Comparison of ENCODE assay signal across 8 cellular contexts in the genomic region with DNA sequence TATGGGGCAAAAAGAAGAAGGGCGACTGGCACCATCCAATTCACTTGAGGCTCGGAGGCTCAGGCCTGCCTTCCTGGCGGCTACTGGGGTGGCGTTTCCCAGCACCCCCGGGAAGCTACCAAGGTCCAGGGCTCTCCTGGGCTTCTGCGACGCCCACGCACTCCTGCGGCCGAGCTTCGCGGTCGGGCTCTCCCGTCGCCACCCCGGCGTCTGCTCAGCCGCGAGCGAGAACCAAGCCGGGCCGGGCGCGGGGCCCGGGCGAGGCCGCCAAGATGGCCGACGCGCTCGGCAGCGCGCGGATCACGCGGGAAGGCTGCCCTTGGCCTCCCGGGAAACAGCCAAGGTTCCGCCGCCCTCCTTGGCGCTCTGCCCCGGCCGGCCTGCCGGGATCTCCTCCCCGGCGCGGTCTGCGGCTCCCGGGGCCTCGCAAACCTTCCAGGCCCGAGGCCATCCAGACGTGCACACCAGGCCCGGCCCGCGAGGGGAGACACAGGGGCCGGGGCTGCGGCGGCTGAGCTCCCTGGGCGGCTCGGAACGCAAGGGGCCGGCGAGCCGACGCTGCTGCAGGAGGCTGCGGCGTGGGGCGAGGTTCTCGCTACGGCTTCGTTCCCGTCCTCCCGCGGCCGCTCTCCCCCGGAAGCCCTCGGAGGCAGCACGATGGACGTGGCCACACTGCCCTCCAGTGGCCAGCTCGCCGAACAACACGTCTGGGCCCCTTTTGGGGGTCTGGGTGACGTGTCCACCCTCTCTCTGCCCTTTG. TPM values are rescaled to one million over a fixed set of nuclear protein-coding genes. Genes with fewer than 3 reads are reported as not detected.
DNase-seq lines count a peak whose midpoint lies in the region; ATAC-seq and TF ChIP-seq lines count a peak whose summit lies in the region.

No MANE protein-coding gene starts in this region.

- H3K36me3 ChIP-seq in ES-I3 (ENCODE audit: insufficient read depth, low read length) (no peaks in the 10 kb centered on the region), H7 (replicated peaks; ENCODE audit: control insufficient read depth, insufficient read depth, low read length) (no peaks in the 10 kb centered on the region), SJCRH30 (no peaks in the 10 kb centered on the region), gastroesophageal sphincter (no peaks in the 10 kb centered on the region), suprapubic skin (no peaks in the 10 kb centered on the region)

- DNase-seq in H7 (peak; percentile 97), M059J (ENCODE audit: low read depth) (peak; percentile 86), SJCRH30 (peak; percentile 89 to 94), occipital lobe (lab: John Stamatoyannopoulos, UW) (peak; percentile 76), suprapubic skin (ENCODE audit: low spot score in 2 of 2) (peak; percentile 93 to 96)
- DNase-seq in activated naive CD4-positive, alpha-beta T cell treated with anti-CD3 and anti-CD28 coated beads for 36 hours, result peak; percentile 90

- ATAC-seq in gastroesophageal sphincter, result peak; percentile 91

- intact Hi-C loops in activated naive CD4-positive, alpha-beta T cell treated with anti-CD3 and anti-CD28 coated beads for 36 hours (cut with micrococcal nuclease), result loop anchor here (1.0 to 10.0 kb wide), 8 partner anchors 34 to 999 kb away; a partner anchor contains a TSS

- peak; percentile 78 to 99 (median 99) for TF ChIP-seq CTCF in gastroesophageal sphincter (IDR thresholded peaks at IDR 0.05)
- peak; percentile 91 to 98 for TF ChIP-seq CTCF in suprapubic skin (IDR thresholded peaks at IDR 0.05)

- no peaks in the 10 kb centered on the region for H3K27me3 Mint-ChIP-seq in activated naive CD4-positive, alpha-beta T cell treated with anti-CD3 and anti-CD28 coated beads for 36 hours (ENCODE audit: low read depth)

- CTCF ChIA-PET in activated naive CD4-positive, alpha-beta T cell treated with anti-CD3 and anti-CD28 coated beads for 36 hours (lab: Charles Lee), result interaction anchor here (0.6 to 13.2 kb wide), 32 partner anchors 8 to 877 kb away, joined by 3 to 270 read pairs (median 4); a partner anchor contains a TSS

- 45% methylated on average over 2 of the region's 82 CpGs; no CpG with 5 or more reads in 1 of the 2 donors for WGBS in gastroesophageal sphincter (ENCODE audit: low coverage in 1 of 2), 2 donors
- 16% methylated on average over 3 of the region's 82 CpGs for WGBS in suprapubic skin

- no peaks in the 10 kb centered on the region for H3K36me3 Mint-ChIP-seq in activated naive CD4-positive, alpha-beta T cell treated with anti-CD3 and anti-CD28 coated beads for 36 hours (ENCODE audit: low read depth)

- TF ChIP-seq POLR2A in gastroesophageal sphincter (IDR thresholded peaks at IDR 0.05), result peak in 1 of 2 donors; percentile 54
- TF ChIP-seq POLR2A in suprapubic skin (IDR thresholded peaks at IDR 0.05), result peak in 1 of 2 donors; percentile 34

- TF ChIP-seq EP300 in gastroesophageal sphincter (IDR thresholded peaks at IDR 0.05) (no peak), suprapubic skin (IDR thresholded peaks at IDR 0.05) (no peak)

- H3K27ac Mint-ChIP-seq in activated naive CD4-positive, alpha-beta T cell treated with anti-CD3 and anti-CD28 coated beads for 36 hours, result peak overlapping the region; percentile 95

- H3K4me1 ChIP-seq in ES-I3 (ENCODE audit: insufficient read depth, low read length) (peaks cover 32% of the 10 kb centered on the region), SJCRH30 (peaks cover 30% of the 10 kb centered on the region), gastroesophageal sphincter (peaks cover 14 to 90% (median 38%) of the 10 kb centered on the region in 3 donors), suprapubic skin (peaks cover 77% of the 10 kb centered on the region)

- no peaks in the 10 kb centered on the region for H3K9me3 Mint-ChIP-seq in activated naive CD4-positive, alpha-beta T cell treated with anti-CD3 and anti-CD28 coated beads for 36 hours

- peak overlapping the region; percentile 96 for H3K27ac ChIP-seq in SJCRH30
- peak overlapping the region; percentile 86 to 98 (median 94) for H3K27ac ChIP-seq in gastroesophageal sphincter
- H3K27ac ChIP-seq in suprapubic skin, result peak overlapping the region; percentile 99

- no peaks in the 10 kb centered on the region for H3K27me3 ChIP-seq in H7 (ENCODE audit: control insufficient read depth, insufficient read depth, low read length)
- H3K27me3 ChIP-seq in SJCRH30, result no peaks in the 10 kb centered on the region
- no peaks in the 10 kb centered on the region for H3K27me3 ChIP-seq in gastroesophageal sphincter
- no peaks in the 10 kb centered on the region for H3K27me3 ChIP-seq in suprapubic skin

- H3K4me3 ChIP-seq in H7 (ENCODE audit: insufficient read depth, low read depth, low read length), result peak overlapping the region; percentile 39
- peak overlapping the region; percentile 34 for H3K4me3 ChIP-seq in SJCRH30
- peak overlapping the region; percentile 30 to 63 for H3K4me3 ChIP-seq in gastroesophageal sphincter
- peak overlapping the region; percentile 59 for H3K4me3 ChIP-seq in suprapubic skin

- H3K9ac ChIP-seq in ES-I3 (ENCODE audit: low read depth, low read length), result peak overlapping the region; percentile 69

- no peaks in the 10 kb centered on the region for H3K9me3 ChIP-seq in ES-I3 (ENCODE audit: control insufficient read depth, insufficient read depth, low read length)
- no peaks in the 10 kb centered on the region for H3K9me3 ChIP-seq in SJCRH30 (replicated peaks)
- no peaks in the 10 kb centered on the region for H3K9me3 ChIP-seq in gastroesophageal sphincter
- no peaks in the 10 kb centered on the region for H3K9me3 ChIP-seq in suprapubic skin

- H3K4me1 Mint-ChIP-seq in activated naive CD4-positive, alpha-beta T cell treated with anti-CD3 and anti-CD28 coated beads for 36 hours (ENCODE audit: low read depth), result peaks cover 69% of the 10 kb centered on the region

- peak overlapping the region; percentile 76 for H3K4me3 Mint-ChIP-seq in activated naive CD4-positive, alpha-beta T cell treated with anti-CD3 and anti-CD28 coated beads for 36 hours

RNA-seq across cellular contexts. Expression of a gene that starts 23.5 kb away (rescaled TPM):
- total RNA-seq in H7 (2014; rRNA removed; shearing (Covaris generic)), result 47.8 and 73.1 TPM in 2 replicates
- 63.5 and 154 TPM in 2 replicates for total RNA-seq in M059J (2014; rRNA removed; shearing (Covaris generic))
- total RNA-seq in SJCRH30 (2014; rRNA removed; shearing (Covaris generic)), result 67.4 and 70.3 TPM in 2 replicates
- total RNA-seq in activated naive CD4-positive, alpha-beta T cell treated with anti-CD3 and anti-CD28 coated beads for 36 hours, result 10 to 100 TPM; 76.8 to 85.1 TPM
- total RNA-seq in gastroesophageal sphincter, result 100 to 1,000 TPM; 154 to 451 (median 280) TPM
- 7.3 TPM for total RNA-seq in occipital lobe
- 1,000 to 10,000 TPM; 1,382 to 1,995 (median 1,611) TPM for total RNA-seq in suprapubic skin

Comparison
In these comparisons a context has a peak if more than half of its experiments do, and no peak if none do; other contexts are left out.
1. Peak in every context shown above with its lines: DNase-seq, ATAC-seq, H3K4me3 ChIP-seq and H3K27ac ChIP-seq.